1 cellular context compared by ENCODE assay signal in genomic region chr9:88387733-88388202, GRCh38.
TF ChIP-seq lines count a peak whose summit lies in the region.

No MANE protein-coding gene starts in this region.

TF ChIP-seq in HepG2, 621 proteins besides CTCF, POLR2A, EP300 and RAD21 (continued from another document and continues in another):
- TF ChIP-seq ZNF704 (CRISPR knock-in tag; IDR thresholded peaks at IDR 0.05; ENCODE audit: borderline replicate concordance) = no peak
- no peak for TF ChIP-seq ZNF572 (CRISPR knock-in tag; IDR thresholded peaks at IDR 0.05)
- TF ChIP-seq CREM (IDR thresholded peaks at IDR 0.05) = no peak
- no peak for TF ChIP-seq CREM (CRISPR knock-in tag; IDR thresholded peaks at IDR 0.05)
- peak; percentile 29; the same call in 1 of the 2 replicates for TF ChIP-seq BCL6 (CRISPR knock-in tag; IDR thresholded peaks at IDR 0.05)
- TF ChIP-seq ZNF253 (CRISPR knock-in tag; IDR thresholded peaks at IDR 0.05; ENCODE audit: borderline replicate concordance) = no peak
- no peak for TF ChIP-seq FOXP4 (CRISPR knock-in tag; IDR thresholded peaks at IDR 0.05)
- no peak for TF ChIP-seq ZNF451 (CRISPR knock-in tag; IDR thresholded peaks at IDR 0.05)
- TF ChIP-seq ZNF501 (CRISPR knock-in tag; IDR thresholded peaks at IDR 0.05) = peak; percentile 71
- TF ChIP-seq ZIK1 (CRISPR knock-in tag; IDR thresholded peaks at IDR 0.05; ENCODE audit: borderline replicate concordance, low read depth) = no peak
- TF ChIP-seq SRY (CRISPR knock-in tag; IDR thresholded peaks at IDR 0.05) = 0 out of 2 replicates have a peak, but pooled peaks have one; percentile 60
- TF ChIP-seq ZEB1 (IDR thresholded peaks at IDR 0.05; ENCODE audit: insufficient replicate concordance, low read depth) = peak; percentile 98
- no peak for TF ChIP-seq BRD4 (CRISPR knock-in tag; IDR thresholded peaks at IDR 0.05)
- peak; percentile 29; the same call in 1 of the 2 replicates for TF ChIP-seq KDM5B (CRISPR knock-in tag; IDR thresholded peaks at IDR 0.05; ENCODE audit: borderline replicate concordance)
- 0 out of 2 replicates have a peak, but pooled peaks have one; percentile 44 for TF ChIP-seq ZNF543 (CRISPR knock-in tag; IDR thresholded peaks at IDR 0.05)
- peak; percentile 36; the same call in 1 of the 2 replicates for TF ChIP-seq CCDC6 (CRISPR knock-in tag; IDR thresholded peaks at IDR 0.05)
- TF ChIP-seq PAX8 (CRISPR knock-in tag; IDR thresholded peaks at IDR 0.05; ENCODE audit: borderline replicate concordance) = 0 out of 2 replicates have a peak, but pooled peaks have one; percentile 47
- TF ChIP-seq ZNF800 (CRISPR knock-in tag; IDR thresholded peaks at IDR 0.05) = no peak
- TF ChIP-seq TBX2 (CRISPR knock-in tag; IDR thresholded peaks at IDR 0.05; ENCODE audit: borderline replicate concordance) = peak; percentile 40; the same call in 1 of the 2 replicates
- peak; percentile 31; the same call in 1 of the 2 replicates for TF ChIP-seq ZGPAT (CRISPR knock-in tag; IDR thresholded peaks at IDR 0.05)
- TF ChIP-seq PCBP2 (optimal IDR thresholded peaks at IDR 0.05; ENCODE audit: low read depth, low read length, poor library complexity, severe bottlenecking) = no peak
- no peak for TF ChIP-seq MAZ (IDR thresholded peaks at IDR 0.05; ENCODE audit: borderline replicate concordance, low read depth, low read length)
- TF ChIP-seq MAZ (CRISPR knock-in tag; IDR thresholded peaks at IDR 0.05; ENCODE audit: low read depth) = 0 out of 2 replicates have a peak, but pooled peaks have one; percentile 28
- TF ChIP-seq ZNF18 (CRISPR knock-in tag; IDR thresholded peaks at IDR 0.05; ENCODE audit: insufficient replicate concordance) = no peak
- no peak for TF ChIP-seq TCF12 (IDR thresholded peaks at IDR 0.05)
- no peak for TF ChIP-seq TCF12 (CRISPR knock-in tag; IDR thresholded peaks at IDR 0.05)
- 0 out of 2 replicates have a peak, but pooled peaks have one; percentile 14 for TF ChIP-seq TFDP2 (CRISPR knock-in tag; IDR thresholded peaks at IDR 0.05)
- TF ChIP-seq ATF3 (CRISPR knock-in tag; IDR thresholded peaks at IDR 0.05) = no peak
- TF ChIP-seq ZFP91 (CRISPR knock-in tag; IDR thresholded peaks at IDR 0.05; ENCODE audit: borderline replicate concordance) = peak; percentile 99
- TF ChIP-seq FOSL1 (CRISPR knock-in tag; IDR thresholded peaks at IDR 0.05; ENCODE audit: borderline replicate concordance) = no peak
- TF ChIP-seq MXD1 (CRISPR knock-in tag; IDR thresholded peaks at IDR 0.05) = no peak
- no peak for TF ChIP-seq KAT8 (CRISPR knock-in tag; IDR thresholded peaks at IDR 0.05)
- no peak for TF ChIP-seq LCORL (IDR thresholded peaks at IDR 0.05)
- 0 out of 2 replicates have a peak, but pooled peaks have one; percentile 44 for TF ChIP-seq LCORL (CRISPR knock-in tag; IDR thresholded peaks at IDR 0.05)
- TF ChIP-seq ZNF883 (CRISPR knock-in tag; IDR thresholded peaks at IDR 0.05; ENCODE audit: not compliant biosample characterization) = peak; percentile 74
- 0 out of 2 replicates have a peak, but pooled peaks have one; percentile 40 for TF ChIP-seq ZNF350 (CRISPR knock-in tag; IDR thresholded peaks at IDR 0.05; ENCODE audit: borderline replicate concordance, low read depth)
- TF ChIP-seq HNF4A (CRISPR knock-in tag; IDR thresholded peaks at IDR 0.05) = no peak
- TF ChIP-seq ZHX2 (IDR thresholded peaks at IDR 0.05; ENCODE audit: low read depth) = no peak
- TF ChIP-seq ZHX2 (CRISPR knock-in tag; IDR thresholded peaks at IDR 0.05; ENCODE audit: borderline replicate concordance) = no peak
- TF ChIP-seq KDM3A (CRISPR knock-in tag; IDR thresholded peaks at IDR 0.05; ENCODE audit: low read depth) = no peak
